In the genomic region with DNA sequence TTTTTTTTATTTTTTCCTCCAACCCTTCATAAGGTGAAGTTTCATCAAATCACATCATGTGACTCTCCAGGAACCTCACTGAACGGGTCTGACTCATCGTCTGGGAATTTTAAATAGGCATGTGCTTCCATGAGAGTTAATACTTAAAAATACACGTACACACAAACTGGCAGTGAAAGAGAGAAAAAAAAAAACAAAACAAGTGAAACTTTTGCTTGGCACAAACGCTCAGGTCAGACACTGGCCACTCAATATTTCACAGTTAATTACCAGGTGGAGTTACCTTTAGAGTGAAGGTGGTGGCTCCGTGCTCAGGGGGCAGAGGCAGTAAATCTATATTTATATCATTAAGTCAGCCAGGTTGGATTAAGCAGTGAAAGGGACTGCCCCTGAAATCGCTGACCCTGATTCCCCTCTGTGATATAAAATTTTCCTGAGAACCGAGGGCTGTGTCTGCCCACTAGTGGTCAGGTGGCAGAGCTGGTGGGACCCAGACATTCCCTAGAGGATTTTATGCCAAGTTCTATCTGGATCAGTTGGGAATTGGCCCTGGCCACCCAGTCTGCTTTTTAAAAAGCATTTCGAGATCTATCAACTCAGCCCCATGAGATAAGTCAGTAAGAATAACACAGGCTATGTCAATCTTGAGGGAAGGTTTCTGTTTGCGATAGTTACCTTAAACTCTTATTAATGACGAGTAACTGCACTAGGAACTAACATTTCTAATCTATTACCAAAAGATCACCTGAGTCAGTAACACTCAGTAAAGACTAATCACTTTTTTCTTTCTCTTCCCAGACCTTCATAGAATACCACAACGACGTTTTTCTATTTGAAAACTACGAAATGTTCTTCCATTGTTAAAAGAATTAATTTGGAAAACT, we compare ENCODE assay signal across 9 cellular contexts.
DNase-seq lines count a peak whose midpoint lies in the region; ATAC-seq and TF ChIP-seq lines count a peak whose summit lies in the region.
"Had no signal": no experiment of that assay in that cellular context is flagged by ENCODE, and none has a peak within 500 bp of the region (broad histone marks: within the 10 kb centered on the region; RNA-seq: fewer than 3 reads in every experiment).

No MANE protein-coding gene starts in this region.

- H3K4me3 ChIP-seq in astrocyte of the cerebellum (ENCODE audit: low read depth, low read length): no peak overlapping the region
- peak overlapping the region; percentile 13 to 26 for H3K4me3 ChIP-seq in tibial artery

- in situ Hi-C loops in astrocyte of the cerebellum (cut with HindIII; ENCODE audit: low sequenced_read_pairs): no loop called here

- no peak for ATAC-seq in activated T-cell treated with anti-CD3 and anti-CD28 coated beads, Interleukin-2, amount 50 U/mL, for 4 hours

- peak overlapping the region; percentile 83 to 87 for H3K27ac ChIP-seq in tibial artery

- H3K36me3 Mint-ChIP-seq in activated T-cell treated with anti-CD3 and anti-CD28 coated beads, Interleukin-2, amount 50 U/mL, for 4 hours (ENCODE audit: insufficient read depth): no peaks in the 10 kb centered on the region
- H3K36me3 Mint-ChIP-seq in activated T-cell treated with anti-CD3 and anti-CD28 coated beads, Interleukin-2, amount 50 U/mL, for 24 hours (ENCODE audit: low read depth): no peaks in the 10 kb centered on the region

- H3K36me3 ChIP-seq in tibial artery: no peaks in the 10 kb centered on the region

- H3K9me3 Mint-ChIP-seq in activated T-cell treated with anti-CD3 and anti-CD28 coated beads, Interleukin-2, amount 50 U/mL, for 4 hours: peaks cover 6% of the 10 kb centered on the region
- no peaks in the 10 kb centered on the region for H3K9me3 Mint-ChIP-seq in activated T-cell treated with anti-CD3 and anti-CD28 coated beads, Interleukin-2, amount 50 U/mL, for 24 hours
- H3K9me3 Mint-ChIP-seq: activated B cell treated with CpG ODN at 0.5 μM for 24 hours had no signal

- no peaks in the 10 kb centered on the region for H3K27me3 Mint-ChIP-seq in activated T-cell treated with anti-CD3 and anti-CD28 coated beads, Interleukin-2, amount 50 U/mL, for 4 hours (ENCODE audit: low read depth)
- H3K27me3 Mint-ChIP-seq in activated T-cell treated with anti-CD3 and anti-CD28 coated beads, Interleukin-2, amount 50 U/mL, for 24 hours: no peaks in the 10 kb centered on the region
- H3K27me3 Mint-ChIP-seq: activated B cell treated with CpG ODN at 0.5 μM for 24 hours had no signal

- H3K4me1 ChIP-seq in tibial artery: peaks cover 0 to 29% (median 14%) of the 10 kb centered on the region in 4 donors

- no peaks in the 10 kb centered on the region for H3K27me3 ChIP-seq in tibial artery

- H3K9me3 ChIP-seq in tibial artery: no peaks in the 10 kb centered on the region

- H3K4me1 Mint-ChIP-seq in activated T-cell treated with anti-CD3 and anti-CD28 coated beads, Interleukin-2, amount 50 U/mL, for 4 hours (ENCODE audit: low read depth): no peaks in the 10 kb centered on the region
- no peaks in the 10 kb centered on the region for H3K4me1 Mint-ChIP-seq in activated T-cell treated with anti-CD3 and anti-CD28 coated beads, Interleukin-2, amount 50 U/mL, for 24 hours (ENCODE audit: low read depth)

- no peak overlapping the region for H3K4me3 Mint-ChIP-seq in activated T-cell treated with anti-CD3 and anti-CD28 coated beads, Interleukin-2, amount 50 U/mL, for 4 hours
- no peak overlapping the region for H3K4me3 Mint-ChIP-seq in activated T-cell treated with anti-CD3 and anti-CD28 coated beads, Interleukin-2, amount 50 U/mL, for 24 hours
- H3K4me3 Mint-ChIP-seq: activated B cell treated with CpG ODN at 0.5 μM for 24 hours had no signal

- intact Hi-C loops in tibial artery (cut with DNase I; ENCODE audit: low total_unique reads): no loop called here

- DNase-seq in GM03348 (ENCODE audit: low spot score) (peak; percentile 82), NCI-H1092 treated with DMSO at 0.1 percent for 48 hours (lab: John Stamatoyannopoulos, UW) (peak; percentile 52), astrocyte of the cerebellum (ENCODE audit: low read depth) (peak; percentile 96), iPS-NIHi7 (ENCODE audit: extremely low spot score) (peak; percentile 77), tibial artery (no peak), T-helper 1 cell (no peak)
- DNase-seq in activated T-cell treated with anti-CD3 and anti-CD28 coated beads, Interleukin-2, amount 50 U/mL, for 4 hours: no peak
- DNase-seq in activated T-cell treated with anti-CD3 and anti-CD28 coated beads, Interleukin-2, amount 50 U/mL, for 24 hours: no peak
- DNase-seq: activated B cell treated with CpG ODN at 0.5 μM for 24 hours had no signal

- TF ChIP-seq CTCF in astrocyte of the cerebellum (IDR thresholded peaks at IDR 0.05; ENCODE audit: low read depth, low read length, missing control alignments): peak; percentile 76
- TF ChIP-seq CTCF in tibial artery (IDR thresholded peaks at IDR 0.05): peak; percentile 45 to 49

- no peak overlapping the region for H3K27ac Mint-ChIP-seq in activated T-cell treated with anti-CD3 and anti-CD28 coated beads, Interleukin-2, amount 50 U/mL, for 24 hours
- H3K27ac Mint-ChIP-seq: activated B cell treated with CpG ODN at 0.5 μM for 24 hours had no signal

Comparison
In these comparisons a context has a peak if more than half of its experiments do, and no peak if none do; other contexts are left out.
1. DNase-seq: peak in GM03348 (single experiment), NCI-H1092 treated with DMSO at 0.1 percent for 48 hours (single experiment), astrocyte of the cerebellum (single experiment) and iPS-NIHi7 (single experiment); none in tibial artery (0 of 2), activated T-cell treated with anti-CD3 and anti-CD28 coated beads, Interleukin-2, amount 50 U/mL, for 4 hours (single experiment), activated T-cell treated with anti-CD3 and anti-CD28 coated beads, Interleukin-2, amount 50 U/mL, for 24 hours (single experiment) and T-helper 1 cell (0 of 5).